ENCODE assay signal across 24 cellular contexts in genomic region chr2:65658871-65659270, GRCh38.
DNase-seq lines count a peak whose midpoint lies in the region; ATAC-seq and TF ChIP-seq lines count a peak whose summit lies in the region.
"Had no signal": no experiment of that assay in that cellular context is flagged by ENCODE, and none has a peak within 500 bp of the region (broad histone marks: within the 10 kb centered on the region; RNA-seq: fewer than 3 reads in every experiment).

No MANE protein-coding gene starts in this region.

- peak overlapping the region; percentile 48 for H3K27ac Mint-ChIP-seq in type B pancreatic cell
- H3K27ac Mint-ChIP-seq in activated T-helper 2 cell treated with anti-CD3 and anti-CD28 coated beads, Interferon-gamma antibody, Interleukin-2, Interleukin-4, amounts not matched to agents 10 μg/mL and 5 μg/mL and 100 μg/mL, durations not matched to agents 14 hours and 24 hours and 36 hours = no peak overlapping the region
- H3K27ac Mint-ChIP-seq: activated CD4-positive, alpha-beta memory T cell treated with anti-CD3 and anti-CD28 coated beads for 36 hours; immature natural killer cell; naive thymus-derived CD4-positive, alpha-beta T cell; stimulated activated naive CD8-positive, alpha-beta T cell treated with anti-CD3 and anti-CD28 coated beads, Interleukin-15, Interleukin-2, amounts not matched to agents 100 ng/mL and 50 ng/mL, for 24 hours had no signal

- H3K4me1 Mint-ChIP-seq in type B pancreatic cell (ENCODE audit: unreplicated experiment) = peaks cover 71% of the 10 kb centered on the region
- H3K4me1 Mint-ChIP-seq in activated T-helper 2 cell treated with anti-CD3 and anti-CD28 coated beads, Interferon-gamma antibody, Interleukin-2, Interleukin-4, amounts not matched to agents 10 μg/mL and 5 μg/mL and 100 μg/mL, durations not matched to agents 14 hours and 24 hours and 36 hours (ENCODE audit: low read depth) = no peaks in the 10 kb centered on the region
- H3K4me1 Mint-ChIP-seq: immature natural killer cell; naive thymus-derived CD4-positive, alpha-beta T cell had no signal

- no peaks in the 10 kb centered on the region for H3K9me2 ChIP-seq in HCT116 (ENCODE audit: insufficient read depth)

- CTCF ChIA-PET in HCT116 (lab: Charles Lee) = no interaction called here

- intact Hi-C loops in HCT116 (cut with micrococcal nuclease) = no loop called here
- intact Hi-C loops in activated T-helper 2 cell treated with anti-CD3 and anti-CD28 coated beads, Interferon-gamma antibody, Interleukin-2, Interleukin-4, amounts not matched to agents 10 μg/mL and 5 μg/mL and 100 μg/mL, durations not matched to agents 14 hours and 24 hours and 36 hours (cut with micrococcal nuclease) = no loop called here

- no peaks in the 10 kb centered on the region for H3K36me3 ChIP-seq in HCT116 (ENCODE audit: control insufficient read depth in 1 of 2, insufficient read depth in 2 of 2, low read length in 2 of 2)
- H3K36me3 ChIP-seq: BLaER1, heart left ventricle, lower lobe of right lung, transverse colon had no signal

- TF ChIP-seq CTCF in HCT116 (IDR thresholded peaks at IDR 0.05 in 2 of 3, conservative IDR thresholded peaks at IDR 0.05 in 1 of 3; ENCODE audit: borderline replicate concordance in 1 of 3, insufficient read depth in 1 of 3, low read depth in 2 of 3, low read length in 2 of 3) (no peak), type B pancreatic cell (conservative IDR thresholded peaks at IDR 0.05) (no peak)

- H3K9me3 Mint-ChIP-seq in type B pancreatic cell = peaks cover 5% of the 10 kb centered on the region
- H3K9me3 Mint-ChIP-seq in activated T-helper 2 cell treated with anti-CD3 and anti-CD28 coated beads, Interferon-gamma antibody, Interleukin-2, Interleukin-4, amounts not matched to agents 10 μg/mL and 5 μg/mL and 100 μg/mL, durations not matched to agents 14 hours and 24 hours and 36 hours = no peaks in the 10 kb centered on the region
- H3K9me3 Mint-ChIP-seq: activated CD4-positive, alpha-beta memory T cell treated with anti-CD3 and anti-CD28 coated beads for 36 hours; activated T-cell treated with anti-CD3 and anti-CD28 coated beads, Interleukin-2, amount 50 U/mL, for 4 hours; immature natural killer cell; naive thymus-derived CD4-positive, alpha-beta T cell; stimulated activated naive CD8-positive, alpha-beta T cell treated with anti-CD3 and anti-CD28 coated beads, Interleukin-15, Interleukin-2, amounts not matched to agents 100 ng/mL and 50 ng/mL, for 24 hours had no signal

- no peak for DNase-seq in HCT116 (ENCODE audit: low read depth, low spot score)
- peak; percentile 40 for DNase-seq in RPMI7951 (ENCODE audit: low read depth)
- DNase-seq in glomerular visceral epithelial cell (ENCODE audit: extremely low spot score) = peak; percentile 59
- no peak for DNase-seq in type B pancreatic cell (ENCODE audit: extremely low spot score, unreplicated experiment)
- no peak for DNase-seq in ecto neural progenitor cell (ENCODE audit: low spot score)
- no peak for DNase-seq in activated T-helper 2 cell treated with anti-CD3 and anti-CD28 coated beads, Interferon-gamma antibody, Interleukin-2, Interleukin-4, amounts not matched to agents 10 μg/mL and 5 μg/mL and 100 μg/mL, durations not matched to agents 14 hours and 24 hours and 36 hours (ENCODE audit: low spot score)
- DNase-seq: activated CD4-positive, alpha-beta memory T cell treated with anti-CD3 and anti-CD28 coated beads for 36 hours; activated naive CD4-positive, alpha-beta T cell treated with anti-CD3 and anti-CD28 coated beads, Interleukin-2, amount 50 U/mL, for 16 hours; activated T-cell treated with anti-CD3 and anti-CD28 coated beads, Interleukin-2, amount 50 U/mL, for 4 hours; heart left ventricle; immature natural killer cell; KBM-7; lower lobe of right lung; naive thymus-derived CD4-positive, alpha-beta T cell; NCI-H1048; NCI-H2029 treated with DMSO at 0.1 percent for 48 hours; NCI-H524; SHP77; stimulated activated CD4-positive, alpha-beta T cell treated with anti-CD3 and anti-CD28 coated beads, Interleukin-2, amount 100 ng/mL, for 24 hours; T-helper 2 cell; transverse colon had no signal

- H3K27ac ChIP-seq in HCT116 (ENCODE audit: low read depth, low read length) = no peak overlapping the region
- H3K27ac ChIP-seq: BLaER1, heart left ventricle, lower lobe of right lung had no signal

- no peak overlapping the region for H2AFZ ChIP-seq in HCT116 (ENCODE audit: low read depth, low read length, poor library complexity, severe bottlenecking)

- peak overlapping the region; percentile 31 for H3K4me2 ChIP-seq in HCT116 (ENCODE audit: low read length)
- H3K4me2 ChIP-seq: BLaER1 had no signal

- no peak overlapping the region for H3K9ac ChIP-seq in HCT116 (ENCODE audit: low read length)
- H3K9ac ChIP-seq: BLaER1 had no signal

- H3K4me3 Mint-ChIP-seq in type B pancreatic cell = peak overlapping the region; percentile 20
- no peak overlapping the region for H3K4me3 Mint-ChIP-seq in activated T-helper 2 cell treated with anti-CD3 and anti-CD28 coated beads, Interferon-gamma antibody, Interleukin-2, Interleukin-4, amounts not matched to agents 10 μg/mL and 5 μg/mL and 100 μg/mL, durations not matched to agents 14 hours and 24 hours and 36 hours (ENCODE audit: low read depth)
- H3K4me3 Mint-ChIP-seq: activated CD4-positive, alpha-beta memory T cell treated with anti-CD3 and anti-CD28 coated beads for 36 hours; activated T-cell treated with anti-CD3 and anti-CD28 coated beads, Interleukin-2, amount 50 U/mL, for 4 hours; immature natural killer cell; naive thymus-derived CD4-positive, alpha-beta T cell; stimulated activated naive CD8-positive, alpha-beta T cell treated with anti-CD3 and anti-CD28 coated beads, Interleukin-15, Interleukin-2, amounts not matched to agents 100 ng/mL and 50 ng/mL, for 24 hours had no signal

- no peaks in the 10 kb centered on the region for H3K36me3 Mint-ChIP-seq in type B pancreatic cell
- no peaks in the 10 kb centered on the region for H3K36me3 Mint-ChIP-seq in activated T-helper 2 cell treated with anti-CD3 and anti-CD28 coated beads, Interferon-gamma antibody, Interleukin-2, Interleukin-4, amounts not matched to agents 10 μg/mL and 5 μg/mL and 100 μg/mL, durations not matched to agents 14 hours and 24 hours and 36 hours (ENCODE audit: low read depth)
- H3K36me3 Mint-ChIP-seq: activated CD4-positive, alpha-beta memory T cell treated with anti-CD3 and anti-CD28 coated beads for 36 hours; immature natural killer cell; naive thymus-derived CD4-positive, alpha-beta T cell had no signal

- H3K9me3 ChIP-seq in HCT116 (ENCODE audit: control insufficient read depth in 1 of 2, insufficient read depth in 1 of 2, low read depth in 1 of 2, low read length in 2 of 2) = no peaks in the 10 kb centered on the region
- H3K9me3 ChIP-seq: BLaER1, heart left ventricle, lower lobe of right lung, transverse colon had no signal

- POLR2A ChIA-PET in HCT116 (lab: Charles Lee) = no interaction called here

- no peak for TF ChIP-seq POLR2A in HCT116 (IDR thresholded peaks at IDR 0.05; ENCODE audit: borderline replicate concordance, extremely low read depth, insufficient read depth, insufficient read length)

- no peaks in the 10 kb centered on the region for H4K20me1 ChIP-seq in HCT116 (ENCODE audit: insufficient read depth)
- H4K20me1 ChIP-seq: BLaER1 had no signal

- H3K4me3 ChIP-seq in HCT116 (replicated peaks in 1 of 2; ENCODE audit: low read depth in 1 of 2, low read length in 2 of 2) = no peak overlapping the region
- H3K4me3 ChIP-seq: BLaER1, heart left ventricle, lower lobe of right lung, transverse colon had no signal

- RAD21 ChIA-PET in HCT116 (lab: Charles Lee; ENCODE audit: low non-redundant PET in 1 of 2, low total read pairs in 2 of 2, uncharacterized antibody in 2 of 2, unreplicated experiment in 2 of 2) = no interaction called here

- no peaks in the 10 kb centered on the region for H3K79me2 ChIP-seq in HCT116 (ENCODE audit: insufficient read depth, low read length)

- no peaks in the 10 kb centered on the region for H3K27me3 ChIP-seq in HCT116 (ENCODE audit: insufficient read depth, low read length)
- H3K27me3 ChIP-seq: BLaER1, heart left ventricle, transverse colon had no signal

- ATAC-seq in HCT116 (peak; percentile 75), HG03175 (IDR thresholded peaks at IDR 0.05; ENCODE audit: unreplicated experiment) (no peak)
- ATAC-seq: activated T-cell treated with anti-CD3 and anti-CD28 coated beads, Interleukin-2, amount 50 U/mL, for 4 hours; heart left ventricle; naive thymus-derived CD4-positive, alpha-beta T cell had no signal

- peaks cover 8 to 21% of the 10 kb centered on the region in 2 experiments for H3K4me1 ChIP-seq in HCT116 (ENCODE audit: control insufficient read depth in 1 of 2, insufficient read depth in 2 of 2, low read length in 2 of 2)
- H3K4me1 ChIP-seq: heart left ventricle, lower lobe of right lung had no signal

- no TSS peak for BruUV-seq in HCT116 (replicated peaks; lab: Mats Ljungman, UMichigan)

- H3K27me3 Mint-ChIP-seq in type B pancreatic cell = peaks cover 11% of the 10 kb centered on the region
- H3K27me3 Mint-ChIP-seq in activated T-helper 2 cell treated with anti-CD3 and anti-CD28 coated beads, Interferon-gamma antibody, Interleukin-2, Interleukin-4, amounts not matched to agents 10 μg/mL and 5 μg/mL and 100 μg/mL, durations not matched to agents 14 hours and 24 hours and 36 hours (ENCODE audit: low read depth) = peaks cover 1% of the 10 kb centered on the region

- TF ChIP-seq RAD21 in HCT116 (IDR thresholded peaks at IDR 0.05; ENCODE audit: low read depth) = no peak

TF ChIP-seq in HCT116, 20 proteins besides CTCF, POLR2A, EP300 and RAD21 (continues in another document):
- no peak for TF ChIP-seq YY1 (IDR thresholded peaks at IDR 0.05; ENCODE audit: extremely low read depth, insufficient replicate concordance, low read depth, low read length)
- no peak for TF ChIP-seq ZNF274 (IDR thresholded peaks at IDR 0.05; ENCODE audit: low read depth, low read length)
- TF ChIP-seq ZFX (IDR thresholded peaks at IDR 0.05) = no peak
- no peak for TF ChIP-seq CEBPB (IDR thresholded peaks at IDR 0.05; ENCODE audit: low read depth)

Comparison
In these comparisons a context has a peak if more than half of its experiments do, and no peak if none do; other contexts are left out.
1. DNase-seq: peak in RPMI7951 (single experiment) and glomerular visceral epithelial cell (single experiment); none in HCT116 (single experiment), type B pancreatic cell (single experiment), ecto neural progenitor cell (single experiment) and activated T-helper 2 cell treated with anti-CD3 and anti-CD28 coated beads, Interferon-gamma antibody, Interleukin-2, Interleukin-4, amounts not matched to agents 10 μg/mL and 5 μg/mL and 100 μg/mL, durations not matched to agents 14 hours and 24 hours and 36 hours (single experiment).